Comparison of ENCODE assay signal across 8 cellular contexts in genomic region chrX:11111038-11111851, GRCh38. TPM values are rescaled to one million over a fixed set of nuclear protein-coding genes. Genes with fewer than 3 reads are reported as not detected.
DNase-seq lines count a peak whose midpoint lies in the region; ATAC-seq, FAIRE-seq and TF ChIP-seq lines count a peak whose summit lies in the region.

HCCS (plus strand) TSS chrX:11111332; CDS start chrX:11112061, 729 bp downstream.

- H3K9me3 ChIP-seq in kidney (ENCODE audit: control insufficient read depth in 1 of 2, low read length in 2 of 2), result no peaks in the 10 kb centered on the region

- DNase-seq in AML-193 (lab: John Stamatoyannopoulos, UW) (peak; percentile 27 to 39), NCI-H460 (ENCODE audit: extremely low read depth, low read depth) (peak; percentile 82), cerebellar cortex (ENCODE audit: low spot score) (peak; percentile 89), kidney (peak; percentile 94)
- peak; percentile 83 for DNase-seq in activated CD4-positive, CD25-positive, alpha-beta regulatory T cell treated with anti-CD3 and anti-CD28 coated beads, Interleukin-2, amount 50 U/mL, for 72 hours
- peak; percentile 81 for DNase-seq in stimulated activated CD4-positive, alpha-beta T cell treated with anti-CD3 and anti-CD28 coated beads, Interleukin-15, amount 100 ng/mL, for 24 hours

- H3K4me3 ChIP-seq in kidney (ENCODE audit: low read length in 2 of 2), result peak within 1 kb of the TSS; percentile 79 to 80

- peaks cover 2 to 24% of the 10 kb centered on the region in 2 donors for H3K36me3 ChIP-seq in kidney (ENCODE audit: control insufficient read depth in 1 of 2, insufficient read depth in 2 of 2, low read length in 2 of 2)

- ATAC-seq in GM19023 (IDR thresholded peaks at IDR 0.05; ENCODE audit: unreplicated experiment) (peak; percentile 92), HG03196 (IDR thresholded peaks at IDR 0.05; ENCODE audit: unreplicated experiment) (peak; percentile 97)

- FAIRE-seq in kidney (lab: Jason Lieb, UNC), result peak; percentile 88

- peak within 1 kb of the TSS; percentile 76 to 83 for H3K27ac ChIP-seq in kidney (ENCODE audit: low read depth in 2 of 2, low read length in 2 of 2)

- peak within 1 kb of the TSS; percentile 77 to 86 for H3K9ac ChIP-seq in kidney (ENCODE audit: low read length in 2 of 2)

- intact Hi-C loops in kidney (cut with DNase I), result no loop called here

- H3K4me1 ChIP-seq in kidney (ENCODE audit: control insufficient read depth in 1 of 2, insufficient read depth in 1 of 2, low read depth in 1 of 2, low read length in 2 of 2), result peaks cover 0 to 2% of the 10 kb centered on the region in 2 donors

- TF ChIP-seq CTCF in kidney (IDR thresholded peaks at IDR 0.05; ENCODE audit: borderline replicate concordance, extremely low read depth, insufficient read depth), result no peak

RNA-seq across cellular contexts. Expression of gene HCCS, which starts in this region (rescaled TPM):
- 39.1 and 47.4 TPM in 2 replicates for total RNA-seq in NCI-H460 (2014; rRNA removed; shearing (Covaris generic))
- 22.6 and 24.6 TPM in 2 replicates for polyA plus RNA-seq in NCI-H460 (2014; cell fraction: nucleus; rRNA removed)
- 23.4 TPM for total RNA-seq in kidney
- 26.4 TPM for polyA plus RNA-seq in kidney (ENCODE audit: insufficient read depth, low read depth, low replicate concordance)

Comparison
In these comparisons a context has a peak if more than half of its experiments do, and no peak if none do; other contexts are left out.
1. Peak in every context shown above with its lines: DNase-seq, ATAC-seq, H3K4me3 ChIP-seq and H3K27ac ChIP-seq.
2. DNase-seq: peak in every context shown above with its lines; median percentile 94 in kidney; 89 in cerebellar cortex; 83 in activated CD4-positive, CD25-positive, alpha-beta regulatory T cell treated with anti-CD3 and anti-CD28 coated beads, Interleukin-2, amount 50 U/mL, for 72 hours; 82 in NCI-H460; 81 in stimulated activated CD4-positive, alpha-beta T cell treated with anti-CD3 and anti-CD28 coated beads, Interleukin-15, amount 100 ng/mL, for 24 hours; 33 in AML-193.